8 cellular contexts compared by ENCODE assay signal in genomic region chr4:781493-782216, GRCh38.
A peak's percentile ranks its signal among the peaks of the same experiment; 100 is the strongest.
DNase-seq lines count a peak whose midpoint lies in the region; ATAC-seq and TF ChIP-seq lines count a peak whose summit lies in the region.

No MANE protein-coding gene starts in this region.

- peaks cover 37% of the 10 kb centered on the region for H3K27me3 ChIP-seq in neutrophil

- H3K9me3 Mint-ChIP-seq in activated naive CD4-positive, alpha-beta T cell treated with anti-CD3 and anti-CD28 coated beads, Interleukin-2, amount 50 U/mL, for 24 hours: no peaks in the 10 kb centered on the region

- H3K27ac Mint-ChIP-seq in activated naive CD4-positive, alpha-beta T cell treated with anti-CD3 and anti-CD28 coated beads, Interleukin-2, amount 50 U/mL, for 24 hours: peak overlapping the region; percentile 89

- peaks cover 18% of the 10 kb centered on the region in 2 experiments for H3K4me1 ChIP-seq in neutrophil (ENCODE audit: control insufficient read depth in 1 of 2, insufficient read depth in 1 of 2, low read depth in 1 of 2, low read length in 1 of 2)

- H3K36me3 ChIP-seq in SK-N-MC (ENCODE audit: insufficient read depth, low read length) (peaks cover 35% of the 10 kb centered on the region), neutrophil (peaks cover 12% of the 10 kb centered on the region)

- DNase-seq in NCI-H1048 (lab: John Stamatoyannopoulos, UW): peak; percentile 94
- DNase-seq in SK-N-MC (ENCODE audit: low read depth, low spot score): peak; percentile 92
- peak; percentile 99 for DNase-seq in germinal center (ENCODE audit: low spot score)
- peak; percentile 90 to 100 (median 99) for DNase-seq in substantia nigra (lab: John Stamatoyannopoulos, UW)

- H3K27ac ChIP-seq in SK-N-MC: peak overlapping the region; percentile 80
- peak overlapping the region; percentile 81 for H3K27ac ChIP-seq in neutrophil
- peak overlapping the region; percentile 95 for H3K27ac ChIP-seq in substantia nigra (ENCODE audit: low read depth, low read length, poor library complexity, severe bottlenecking)

- H3K36me3 Mint-ChIP-seq in activated naive CD4-positive, alpha-beta T cell treated with anti-CD3 and anti-CD28 coated beads, Interleukin-2, amount 50 U/mL, for 24 hours: peaks cover 11% of the 10 kb centered on the region

- H3K4me3 ChIP-seq in GM08714 (ENCODE audit: low read length) (peak overlapping the region; percentile 82), SK-N-MC (peak overlapping the region; percentile 97), neutrophil (ENCODE audit: low read depth in 1 of 2, low read length in 1 of 2) (peak overlapping the region; percentile 89 to 96)

- no peaks in the 10 kb centered on the region for H3K9me3 ChIP-seq in SK-N-MC (ENCODE audit: low read depth, low read length)
- no peaks in the 10 kb centered on the region for H3K9me3 ChIP-seq in neutrophil

- TF ChIP-seq CTCF in neutrophil (IDR thresholded peaks at IDR 0.05): peak; percentile 36

- peak; percentile 94 for ATAC-seq in HG02588 (IDR thresholded peaks at IDR 0.05; ENCODE audit: unreplicated experiment)

- peaks cover 11% of the 10 kb centered on the region for H3K27me3 Mint-ChIP-seq in activated naive CD4-positive, alpha-beta T cell treated with anti-CD3 and anti-CD28 coated beads, Interleukin-2, amount 50 U/mL, for 24 hours

- H3K4me3 Mint-ChIP-seq in activated naive CD4-positive, alpha-beta T cell treated with anti-CD3 and anti-CD28 coated beads, Interleukin-2, amount 50 U/mL, for 24 hours: peak overlapping the region; percentile 88

- H3K4me1 Mint-ChIP-seq in activated naive CD4-positive, alpha-beta T cell treated with anti-CD3 and anti-CD28 coated beads, Interleukin-2, amount 50 U/mL, for 24 hours: peaks cover 55% of the 10 kb centered on the region

- peak overlapping the region; percentile 98 for H3K9ac ChIP-seq in SK-N-MC (ENCODE audit: insufficient read length)

Comparison
In these comparisons a context has a peak if more than half of its experiments do, and no peak if none do; other contexts are left out.
1. Peak in every context shown above with its lines: DNase-seq, ATAC-seq, H3K4me3 ChIP-seq and H3K27ac ChIP-seq.